11 cellular contexts compared by ENCODE assay signal in the genomic region with DNA sequence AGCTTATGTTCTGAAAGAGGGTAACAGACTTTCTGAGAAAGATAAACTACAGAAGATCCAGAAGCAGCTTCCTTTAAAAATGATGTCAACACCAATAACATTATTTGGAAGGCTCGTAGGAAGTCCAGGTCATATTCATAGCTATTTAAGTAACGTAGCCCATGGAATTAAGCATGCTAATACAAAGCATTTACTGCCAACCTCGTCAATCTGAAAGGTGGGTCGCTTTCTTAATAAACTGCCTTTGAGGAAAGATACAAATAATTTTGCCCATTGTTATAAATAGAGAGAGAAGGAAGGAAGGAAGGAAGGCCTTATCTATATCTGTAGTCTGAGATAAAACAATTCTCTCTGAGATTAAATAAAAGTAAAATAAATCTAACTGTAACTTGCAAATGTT.
DNase-seq lines count a peak whose midpoint lies in the region; ATAC-seq and TF ChIP-seq lines count a peak whose summit lies in the region.
"Had no signal": no experiment of that assay in that cellular context is flagged by ENCODE, and none has a peak within 500 bp of the region (broad histone marks: within the 10 kb centered on the region; RNA-seq: fewer than 3 reads in every experiment).

No MANE protein-coding gene starts in this region.

- peaks cover 65% of the 10 kb centered on the region for H3K79me2 ChIP-seq in mammary epithelial cell (ENCODE audit: insufficient read depth, low read length)
- H3K79me2 ChIP-seq in osteoblast (ENCODE audit: insufficient read depth, low read length) = peaks cover 97% of the 10 kb centered on the region

- no peaks in the 10 kb centered on the region for H4K20me1 ChIP-seq in mammary epithelial cell (ENCODE audit: insufficient read depth, low read length)
- H4K20me1 ChIP-seq in osteoblast (ENCODE audit: insufficient read depth, low read length) = peaks cover 4% of the 10 kb centered on the region

- in situ Hi-C loops in mammary epithelial cell (cut with MboI; ENCODE audit: low sequenced_read_pairs in 2 of 2) = no loop called here

- CTCF ChIA-PET in MCF 10A (lab: Yijun Ruan, JAX) (interaction anchor here (1.2 kb wide), 1 partner anchor 8 kb away, joined by 3 read pairs; no protein-coding TSS in a partner anchor), mammary epithelial cell (lab: Charles Lee; ENCODE audit: low non-redundant PET) (no interaction called here)

- BruUV-seq in MCF 10A (replicated peaks; lab: Mats Ljungman, UMichigan) (no TSS peak), mammary epithelial cell (replicated peaks; lab: Mats Ljungman, UMichigan) (no TSS peak)

- no peaks in the 10 kb centered on the region for H3K9me3 Mint-ChIP-seq in MCF 10A (ENCODE audit: unreplicated experiment)
- H3K9me3 Mint-ChIP-seq: naive thymus-derived CD8-positive, alpha-beta T cell had no signal

- TF ChIP-seq POLR2A in upper lobe of left lung (IDR thresholded peaks at IDR 0.05) = no peak

- H2AFZ ChIP-seq in mammary epithelial cell (ENCODE audit: low read depth, low read length) = no peak overlapping the region
- H2AFZ ChIP-seq in osteoblast (ENCODE audit: low read length) = no peak overlapping the region

- H3K4me3 ChIP-seq in mammary epithelial cell (replicated peaks in 1 of 3; ENCODE audit: insufficient read depth in 1 of 3, low read depth in 2 of 3, low read length in 3 of 3) = no peak overlapping the region
- peak overlapping the region; percentile 66 for H3K4me3 ChIP-seq in osteoblast (ENCODE audit: insufficient read depth, low read length)
- peak overlapping the region in 3 of 4 donors; percentile 19 to 32 (median 31) for H3K4me3 ChIP-seq in upper lobe of left lung
- H3K4me3 ChIP-seq: A549 had no signal

- no peaks in the 10 kb centered on the region for H3K36me3 ChIP-seq in mammary epithelial cell (ENCODE audit: insufficient read depth, low read length)
- H3K36me3 ChIP-seq in osteoblast (ENCODE audit: insufficient read depth, low read length) = peaks cover 18% of the 10 kb centered on the region
- H3K36me3 ChIP-seq in upper lobe of left lung = no peaks in the 10 kb centered on the region

- no peak for DNase-seq in MCF 10A (ENCODE audit: unreplicated experiment)
- DNase-seq in mammary epithelial cell = no peak
- peak; percentile 47 for DNase-seq in dermis blood vessel endothelial cell
- DNase-seq in osteoblast (ENCODE audit: insufficient read length, low spot score, missing footprints) = no peak
- DNase-seq in upper lobe of left lung = no peak
- DNase-seq in HCEC 1CT = no peak
- DNase-seq: naive thymus-derived CD8-positive, alpha-beta T cell; NCI-H510A treated with DMSO at 0.1 percent for 48 hours had no signal

- H3K27ac Mint-ChIP-seq in MCF 10A (ENCODE audit: low read depth, unreplicated experiment) = peak overlapping the region; percentile 91

- H3K4me1 ChIP-seq in mammary epithelial cell (ENCODE audit: insufficient read depth, low read length) = peaks cover 17% of the 10 kb centered on the region
- peaks cover 56% of the 10 kb centered on the region for H3K4me1 ChIP-seq in osteoblast (ENCODE audit: insufficient read depth, low read length)
- H3K4me1 ChIP-seq in upper lobe of left lung = peaks cover 41 to 62% (median 50%) of the 10 kb centered on the region in 4 donors
- H3K4me1 ChIP-seq: A549 had no signal

- H3K4me1 Mint-ChIP-seq in MCF 10A (ENCODE audit: insufficient read depth, unreplicated experiment) = peaks cover 49% of the 10 kb centered on the region

- H3K27me3 Mint-ChIP-seq in MCF 10A (ENCODE audit: insufficient read depth, unreplicated experiment) = no peaks in the 10 kb centered on the region

- H3K27me3 ChIP-seq in mammary epithelial cell (ENCODE audit: insufficient read depth, low read length) = no peaks in the 10 kb centered on the region
- H3K27me3 ChIP-seq in osteoblast (ENCODE audit: insufficient read depth, low read length) = no peaks in the 10 kb centered on the region
- H3K27me3 ChIP-seq in upper lobe of left lung = no peaks in the 10 kb centered on the region

- H3K9me3 ChIP-seq in mammary epithelial cell (replicated peaks; ENCODE audit: insufficient read depth, low read length) (no peaks in the 10 kb centered on the region), osteoblast (ENCODE audit: low read depth, low read length) (no peaks in the 10 kb centered on the region), upper lobe of left lung (no peaks in the 10 kb centered on the region)
- H3K9me3 ChIP-seq: A549 had no signal

- no peak for TF ChIP-seq CTCF in MCF 10A (IDR thresholded peaks at IDR 0.05; ENCODE audit: unreplicated experiment)
- no peak for TF ChIP-seq CTCF in mammary epithelial cell (conservative IDR thresholded peaks at IDR 0.05 in 1 of 2, IDR thresholded peaks at IDR 0.05 in 1 of 2; ENCODE audit: extremely low read depth in 1 of 2, insufficient read depth in 1 of 2, low read depth in 1 of 2, low read length in 2 of 2)
- TF ChIP-seq CTCF in osteoblast (IDR thresholded peaks at IDR 0.05; ENCODE audit: extremely low read depth, low read depth, low read length) = no peak
- no peak for TF ChIP-seq CTCF in upper lobe of left lung (IDR thresholded peaks at IDR 0.05)

- H3K4me2 ChIP-seq in mammary epithelial cell (ENCODE audit: insufficient read depth, low read depth, low read length) (no peak overlapping the region), osteoblast (ENCODE audit: insufficient read depth, low read length) (peak overlapping the region; percentile 89)
- H3K4me2 ChIP-seq: A549 had no signal

- no peak overlapping the region for H3K9ac ChIP-seq in mammary epithelial cell (ENCODE audit: insufficient read depth, low read length)

- no peak for TF ChIP-seq EP300 in upper lobe of left lung (IDR thresholded peaks at IDR 0.05)

- ATAC-seq in upper lobe of left lung (ENCODE audit: low FRiP score in 2 of 2) (no peak), HG03095 (IDR thresholded peaks at IDR 0.05; ENCODE audit: unreplicated experiment) (no peak), GM21528 (IDR thresholded peaks at IDR 0.05; ENCODE audit: low FRiP score, unreplicated experiment) (no peak)
- ATAC-seq: A549; naive thymus-derived CD8-positive, alpha-beta T cell had no signal

- H3K27ac ChIP-seq in mammary epithelial cell (ENCODE audit: insufficient read depth, low read depth, low read length) (no peak overlapping the region), osteoblast (ENCODE audit: low read depth, low read length) (peak overlapping the region; percentile 98), upper lobe of left lung (peak overlapping the region; percentile 66 to 83 (median 82))
- H3K27ac ChIP-seq: A549 had no signal

- POLR2A ChIA-PET in MCF 10A (lab: Yijun Ruan, JAX) = interaction anchor here (0.5 to 2.3 kb wide), 2 partner anchors 32 to 223 kb away, joined by 3 to 7 read pairs; no protein-coding TSS in a partner anchor

- no peak overlapping the region for H3K4me3 Mint-ChIP-seq in MCF 10A (ENCODE audit: unreplicated experiment)
- H3K4me3 Mint-ChIP-seq: naive thymus-derived CD8-positive, alpha-beta T cell had no signal

- intact Hi-C loops in MCF 10A (cut with micrococcal nuclease) (no loop called here), mammary epithelial cell (cut with micrococcal nuclease) (loop anchor here (5.0 kb wide), 1 partner anchor 38 kb away; no protein-coding TSS in a partner anchor)

- H3K36me3 Mint-ChIP-seq in MCF 10A (ENCODE audit: insufficient read depth, unreplicated experiment) = peaks cover 51% of the 10 kb centered on the region
- H3K36me3 Mint-ChIP-seq: naive thymus-derived CD8-positive, alpha-beta T cell had no signal

- dilution Hi-C loops in mammary epithelial cell (cut with HindIII; ENCODE audit: low sequenced_read_pairs) = no loop called here

- 89% methylated on average over 4 of the region's 4 CpGs for WGBS in mammary epithelial cell (ENCODE audit: low coverage, missing lambda C conversion rate)
- 39 to 54% methylated on average over 4 of the region's 4 CpGs for WGBS in upper lobe of left lung, 2 donors

Comparison
In these comparisons a context has a peak if more than half of its experiments do, and no peak if none do; other contexts are left out.
1. H3K4me3 ChIP-seq: peak in osteoblast (single experiment) and upper lobe of left lung (3 of 4); none in mammary epithelial cell (0 of 3).